2 cellular contexts compared by ENCODE assay signal in the genomic region with DNA sequence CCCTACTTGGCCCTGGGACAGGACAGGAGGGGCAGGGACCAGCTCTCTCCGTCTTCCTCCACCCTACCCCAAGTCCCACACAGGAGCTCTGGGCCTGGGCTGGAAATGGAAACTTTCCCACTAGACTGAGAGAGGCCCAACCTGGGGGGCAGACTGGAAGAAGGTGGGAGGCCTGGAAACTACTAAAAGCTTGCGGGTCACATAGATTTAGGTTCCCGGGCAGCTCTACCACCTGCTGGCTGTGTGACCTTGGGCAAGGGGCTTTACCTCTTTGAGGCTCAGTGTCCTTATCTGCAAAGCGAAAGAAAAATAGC.
TF ChIP-seq lines count a peak whose summit lies in the region.

No MANE protein-coding gene starts in this region.

TF ChIP-seq in GM23338, 12 proteins besides CTCF, POLR2A, EP300 and RAD21 (continued from another document):
- TF ChIP-seq REST (IDR thresholded peaks at IDR 0.05; ENCODE audit: unreplicated experiment), result no peak
- no peak for TF ChIP-seq EZH2 (IDR thresholded peaks at IDR 0.05; ENCODE audit: low read depth, unreplicated experiment)
- no peak for TF ChIP-seq ZNF462 (CRISPR knock-in tag; IDR thresholded peaks at IDR 0.05)
- TF ChIP-seq ZNF331 (CRISPR knock-in tag; IDR thresholded peaks at IDR 0.05; ENCODE audit: low read depth), result no peak
- TF ChIP-seq, protein P1, sequence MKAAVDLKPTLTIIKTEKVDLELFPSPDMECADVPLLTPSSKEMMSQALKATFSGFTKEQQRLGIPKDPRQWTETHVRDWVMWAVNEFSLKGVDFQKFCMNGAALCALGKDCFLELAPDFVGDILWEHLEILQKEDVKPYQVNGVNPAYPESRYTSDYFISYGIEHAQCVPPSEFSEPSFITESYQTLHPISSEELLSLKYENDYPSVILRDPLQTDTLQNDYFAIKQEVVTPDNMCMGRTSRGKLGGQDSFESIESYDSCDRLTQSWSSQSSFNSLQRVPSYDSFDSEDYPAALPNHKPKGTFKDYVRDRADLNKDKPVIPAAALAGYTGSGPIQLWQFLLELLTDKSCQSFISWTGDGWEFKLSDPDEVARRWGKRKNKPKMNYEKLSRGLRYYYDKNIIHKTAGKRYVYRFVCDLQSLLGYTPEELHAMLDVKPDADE (IDR thresholded peaks at IDR 0.05), result no peak
- no peak for TF ChIP-seq POLR2AphosphoS5 (IDR thresholded peaks at IDR 0.05; ENCODE audit: low read depth)
- no peak for TF ChIP-seq ZNF114 (CRISPR knock-in tag; IDR thresholded peaks at IDR 0.05)

TF ChIP-seq in neural cell, 6 proteins besides CTCF, POLR2A, EP300 and RAD21 (continued from another document):
- no peak for TF ChIP-seq REST (IDR thresholded peaks at IDR 0.05; ENCODE audit: borderline replicate concordance)
- TF ChIP-seq SMC3 (conservative IDR thresholded peaks at IDR 0.05; ENCODE audit: poor library complexity), result no peak
- TF ChIP-seq EZH2 (IDR thresholded peaks at IDR 0.05; ENCODE audit: borderline replicate concordance, insufficient read depth, low read length, poor library complexity, severe bottlenecking), result no peak
- no peak for TF ChIP-seq MXI1 (conservative IDR thresholded peaks at IDR 0.05; ENCODE audit: poor library complexity, severe bottlenecking)
- no peak for TF ChIP-seq POLR2AphosphoS5 (IDR thresholded peaks at IDR 0.05)
